In genomic region chr6:73649783-73650182, GRCh38 we compare ENCODE assay signal across 24 cellular contexts. TPM values are rescaled to one million over a fixed set of nuclear protein-coding genes. Genes with fewer than 3 reads are reported as not detected.
DNase-seq lines count a peak whose midpoint lies in the region; ATAC-seq, FAIRE-seq and TF ChIP-seq lines count a peak whose summit lies in the region.
"Had no signal": no experiment of that assay in that cellular context is flagged by ENCODE, and none has a peak within 500 bp of the region (broad histone marks: within the 10 kb centered on the region; RNA-seq: fewer than 3 reads in every experiment).

No MANE protein-coding gene starts in this region.

- H4K20me1 ChIP-seq in astrocyte (ENCODE audit: insufficient read depth, low read length) = no peaks in the 10 kb centered on the region

- H3K9ac ChIP-seq in astrocyte (ENCODE audit: low read length) = no peak overlapping the region
- H3K9ac ChIP-seq in parathyroid adenoma = no peak overlapping the region

- no peak for ATAC-seq in CD4-positive, alpha-beta T cell (ENCODE audit: poor library complexity)
- no peak for ATAC-seq in GM21786 (IDR thresholded peaks at IDR 0.05; ENCODE audit: unreplicated experiment)
- ATAC-seq in gastroesophageal sphincter = no peak
- ATAC-seq: CD8-positive, alpha-beta T cell; GM12878; GM23338; K562 had no signal

- no peak for TF ChIP-seq EP300 in gastroesophageal sphincter (IDR thresholded peaks at IDR 0.05)

- H2AFZ ChIP-seq in astrocyte (ENCODE audit: low read depth, low read length) = no peak overlapping the region
- H2AFZ ChIP-seq in parathyroid adenoma = no peak overlapping the region
- H2AFZ ChIP-seq: GM23338 had no signal

- intact Hi-C loops in CD4-positive, alpha-beta T cell (cut with DNase I, micrococcal nuclease) = loop anchor here in 1 of 2 experiments (2.0 to 10.0 kb wide), 4 partner anchors 135 to 1953 kb away; partner anchors contain the start of genes COX7A2, MTO1 and SENP6

- no peaks in the 10 kb centered on the region for H3K27me3 ChIP-seq in CD4-positive, alpha-beta T cell (ENCODE audit: control insufficient read depth, insufficient read depth, low read length)
- no peaks in the 10 kb centered on the region for H3K27me3 ChIP-seq in astrocyte (ENCODE audit: insufficient read depth, low read length)
- H3K27me3 ChIP-seq in parathyroid adenoma (ENCODE audit: control insufficient read depth, insufficient read depth, low read length) = no peaks in the 10 kb centered on the region
- H3K27me3 ChIP-seq in gastroesophageal sphincter = no peaks in the 10 kb centered on the region

- WGBS in gastroesophageal sphincter (ENCODE audit: low coverage in 1 of 2), 2 donors = 61 to 66% methylated on average over 3 to 4 of the region's 4 CpGs

- H3K27ac Mint-ChIP-seq in CD4-positive, alpha-beta T cell = no peak overlapping the region
- H3K27ac Mint-ChIP-seq in astrocyte (ENCODE audit: unreplicated experiment) = no peak overlapping the region
- H3K27ac Mint-ChIP-seq: CD8-positive, alpha-beta T cell; GM23338; HFFc6 had no signal

- no peaks in the 10 kb centered on the region for H3K9me3 Mint-ChIP-seq in CD4-positive, alpha-beta T cell
- no peaks in the 10 kb centered on the region for H3K9me3 Mint-ChIP-seq in astrocyte (ENCODE audit: unreplicated experiment)
- H3K9me3 Mint-ChIP-seq: CD14-positive monocyte; CD8-positive, alpha-beta T cell; GM23338; HFFc6 had no signal

- peak overlapping the region; percentile 76 for H3K4me3 Mint-ChIP-seq in CD4-positive, alpha-beta T cell
- H3K4me3 Mint-ChIP-seq in astrocyte (ENCODE audit: unreplicated experiment) = peak overlapping the region; percentile 47
- H3K4me3 Mint-ChIP-seq: CD14-positive monocyte; CD8-positive, alpha-beta T cell; GM23338; HFFc6 had no signal

- H3K4me1 ChIP-seq in astrocyte (ENCODE audit: insufficient read depth, low read length) (peaks cover 18% of the 10 kb centered on the region), parathyroid adenoma (peaks cover 28% of the 10 kb centered on the region), gastroesophageal sphincter (peaks cover 0 to 35% (median 0%) of the 10 kb centered on the region in 3 donors)

- H3K79me2 ChIP-seq in astrocyte (ENCODE audit: insufficient read depth, low read length) (peaks cover 19% of the 10 kb centered on the region), parathyroid adenoma (peaks cover 13% of the 10 kb centered on the region)

- TF ChIP-seq POLR2A in gastroesophageal sphincter (IDR thresholded peaks at IDR 0.05) = no peak

- TF ChIP-seq CTCF in CD4-positive, alpha-beta T cell (IDR thresholded peaks at IDR 0.05) = no peak
- no peak for TF ChIP-seq CTCF in VCaP (conservative IDR thresholded peaks at IDR 0.05)
- TF ChIP-seq CTCF in astrocyte (IDR thresholded peaks at IDR 0.05; ENCODE audit: insufficient read depth, low read depth, low read length) = no peak
- no peak for TF ChIP-seq CTCF in parathyroid adenoma (IDR thresholded peaks at IDR 0.05)
- TF ChIP-seq CTCF in GM20000 (IDR thresholded peaks at IDR 0.05; ENCODE audit: extremely low read depth, missing control alignments) = no peak
- TF ChIP-seq CTCF in gastroesophageal sphincter (IDR thresholded peaks at IDR 0.05) = no peak

- H3K27ac ChIP-seq in CD4-positive, alpha-beta T cell (ENCODE audit: low read depth, low read length) = no peak overlapping the region
- H3K27ac ChIP-seq in VCaP = peak overlapping the region; percentile 54
- H3K27ac ChIP-seq in astrocyte (ENCODE audit: low read depth, low read length) = no peak overlapping the region
- peak overlapping the region; percentile 56 for H3K27ac ChIP-seq in parathyroid adenoma
- no peak overlapping the region for H3K27ac ChIP-seq in gastroesophageal sphincter

- H3K36me3 Mint-ChIP-seq in CD4-positive, alpha-beta T cell (ENCODE audit: low read depth) = peaks cover 33% of the 10 kb centered on the region
- peaks cover 2% of the 10 kb centered on the region for H3K36me3 Mint-ChIP-seq in astrocyte (ENCODE audit: low read depth, unreplicated experiment)

- DNase-seq in CD4-positive, alpha-beta T cell = no peak
- no peak for DNase-seq in astrocyte (ENCODE audit: low read depth)
- DNase-seq in stimulated activated CD4-positive, alpha-beta T cell treated with anti-CD3 and anti-CD28 coated beads, Interleukin-2, amount 100 ng/mL, for 24 hours = no peak
- DNase-seq in GM20000 (ENCODE audit: low spot score) = no peak
- DNase-seq: ACHN; Calu3; CD8-positive, alpha-beta T cell; DND-41; EL; HCEC 1CT; HFFc6; IMR-90 had no signal

- CTCF ChIA-PET in CD4-positive, alpha-beta T cell (lab: Charles Lee) = no interaction called here

- H3K9me3 ChIP-seq in CD4-positive, alpha-beta T cell (ENCODE audit: control insufficient read depth, low read length) = no peaks in the 10 kb centered on the region
- no peaks in the 10 kb centered on the region for H3K9me3 ChIP-seq in astrocyte (ENCODE audit: insufficient read depth, low read depth, low read length)
- H3K9me3 ChIP-seq in parathyroid adenoma (ENCODE audit: control insufficient read depth, low read length) = no peaks in the 10 kb centered on the region
- no peaks in the 10 kb centered on the region for H3K9me3 ChIP-seq in gastroesophageal sphincter

- H3K4me3 ChIP-seq in astrocyte (ENCODE audit: insufficient read depth, low read depth, low read length) = no peak overlapping the region
- no peak overlapping the region for H3K4me3 ChIP-seq in parathyroid adenoma (ENCODE audit: low read depth, low read length)
- no peak overlapping the region for H3K4me3 ChIP-seq in gastroesophageal sphincter
- H3K4me3 ChIP-seq: GM12878, GM23338, K562 had no signal

- H3K4me2 ChIP-seq in astrocyte (ENCODE audit: low read length) = no peak overlapping the region
- H3K4me2 ChIP-seq in parathyroid adenoma (ENCODE audit: low read length) = no peak overlapping the region
- H3K4me2 ChIP-seq: GM23338 had no signal

- no peaks in the 10 kb centered on the region for H3K36me3 ChIP-seq in astrocyte (ENCODE audit: insufficient read depth, low read length)
- no peaks in the 10 kb centered on the region for H3K36me3 ChIP-seq in parathyroid adenoma (ENCODE audit: control insufficient read depth, insufficient read depth, low read length)
- peaks cover 0 to 21% of the 10 kb centered on the region in 2 donors for H3K36me3 ChIP-seq in gastroesophageal sphincter

- no peaks in the 10 kb centered on the region for H3K27me3 Mint-ChIP-seq in CD4-positive, alpha-beta T cell
- no peaks in the 10 kb centered on the region for H3K27me3 Mint-ChIP-seq in astrocyte (ENCODE audit: low read depth, unreplicated experiment)

- H3K4me1 Mint-ChIP-seq in CD4-positive, alpha-beta T cell (ENCODE audit: low read depth) = peaks cover 46% of the 10 kb centered on the region
- H3K4me1 Mint-ChIP-seq in astrocyte (ENCODE audit: low read depth, unreplicated experiment) = peaks cover 13% of the 10 kb centered on the region

- FAIRE-seq in astrocyte (lab: Jason Lieb, UNC) = no peak
- FAIRE-seq: A204.1, GM12878, GM19239, H54, HTR-8/SVneo, K562 had no signal

- POLR2A ChIA-PET in CD4-positive, alpha-beta T cell (lab: Charles Lee) = no interaction called here

RNA-seq across cellular contexts. Expression of gene SLC17A5, which starts 4.0 kb away (rescaled TPM):
- 1 to 10 TPM; 5.3 to 6.2 TPM for total RNA-seq in CD4-positive, alpha-beta T cell
- total RNA-seq in astrocyte (25.5 and 30.6 TPM in 2 replicates), gastroesophageal sphincter (10 to 100 TPM; 11.2 to 18.9 (median 14.6) TPM)

RNA-seq across cellular contexts. Expression of gene CD109, which starts 46.2 kb away (rescaled TPM):
- under 1 TPM; 0.75 to 0.80 TPM for total RNA-seq in CD4-positive, alpha-beta T cell
- total RNA-seq in astrocyte (18.3 and 22.9 TPM in 2 replicates), gastroesophageal sphincter (10 to 100 TPM in 3 of 4 donors, 1 to 10 TPM in 1; 7.9 to 27.0 (median 19.8) TPM)

Comparison
In these comparisons a context has a peak if more than half of its experiments do, and no peak if none do; other contexts are left out.
1. H3K27ac ChIP-seq: peak in VCaP (single experiment) and parathyroid adenoma (single experiment); none in CD4-positive, alpha-beta T cell (single experiment), astrocyte (single experiment) and gastroesophageal sphincter (0 of 4).
2. RNA of gene CD109, which starts 46.2 kb away (total RNA-seq): 7.9 to 27.0 TPM in gastroesophageal sphincter and 18.3 to 22.9 TPM in astrocyte; 0.75 to 0.80 TPM in CD4-positive, alpha-beta T cell; every median in the first group is over 4 times any median in the second.